In the genomic region with DNA sequence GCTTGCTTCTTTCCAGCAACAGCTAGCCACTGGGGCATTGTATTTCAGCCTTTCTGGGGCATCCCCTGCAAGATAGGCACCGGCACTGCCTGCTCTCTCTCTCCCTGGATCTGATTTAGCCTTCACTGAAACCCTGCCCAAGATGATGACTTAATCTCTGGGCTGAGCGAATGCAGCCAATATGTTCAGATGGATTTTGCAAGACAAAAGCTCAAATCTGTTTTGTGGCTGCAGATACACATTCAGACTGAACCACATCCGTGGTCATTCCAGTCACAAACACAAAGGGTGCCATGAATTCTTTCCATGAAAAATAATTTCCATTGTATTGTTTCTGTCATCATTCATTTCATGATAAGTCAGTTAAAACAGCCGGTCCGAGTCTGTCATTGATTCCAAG, we compare ENCODE assay signal across 1 cellular context.
TF ChIP-seq lines count a peak whose summit lies in the region.

No MANE protein-coding gene starts in this region.

TF ChIP-seq in SK-N-SH, 30 proteins besides CTCF, POLR2A, EP300 and RAD21 (continued from another document):
- peak; percentile 38; the same call in 1 of the 2 replicates for TF ChIP-seq PBX3 (IDR thresholded peaks at IDR 0.05)
- peak; percentile 61; the same call in 1 of the 2 replicates for TF ChIP-seq TCF12 (IDR thresholded peaks at IDR 0.05)
